In the genomic region with DNA sequence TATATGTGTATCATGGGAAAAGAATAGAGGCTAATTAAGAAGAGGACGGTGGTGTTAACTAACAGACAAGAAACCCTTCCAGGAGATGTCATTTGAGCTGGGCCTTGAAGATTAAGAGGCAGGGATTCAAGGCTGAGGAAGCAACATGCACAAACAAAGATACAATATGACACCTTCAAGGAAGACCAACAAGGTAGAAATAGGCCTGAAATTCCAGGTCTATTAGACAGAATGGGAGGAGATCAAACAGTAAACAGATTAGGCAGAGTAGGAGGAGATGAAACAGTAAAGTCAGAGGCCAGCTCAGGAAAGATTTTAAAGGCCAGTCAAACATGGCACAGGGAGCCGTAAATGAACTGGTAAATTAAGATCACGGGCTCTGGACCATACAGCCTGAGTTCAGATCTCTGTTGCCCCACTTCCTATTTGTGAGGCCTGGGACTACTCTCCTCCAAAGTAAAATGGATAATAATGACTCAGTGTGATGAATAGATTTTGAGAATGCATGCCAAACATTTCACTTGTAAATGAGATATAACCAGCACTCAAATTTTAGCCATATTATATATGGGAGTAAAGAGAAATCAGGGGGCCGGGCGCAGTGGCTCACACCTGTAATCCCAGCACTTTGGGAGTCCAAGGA, we compare ENCODE assay signal across 21 cellular contexts.
"Had no signal": no experiment of that assay in that cellular context is flagged by ENCODE, and none has a peak within 500 bp of the region (broad histone marks: within the 10 kb centered on the region; RNA-seq: fewer than 3 reads in every experiment).

No MANE protein-coding gene starts in this region.

- H3K9me3 ChIP-seq: MG63 had no signal

- ATAC-seq: activated CD4-positive, alpha-beta T cell treated with anti-CD3 and anti-CD28 coated beads for 36 hours; activated T-cell treated with anti-CD3 and anti-CD28 coated beads, Interleukin-2, amount 50 U/mL, for 72 hours had no signal

- H3K9ac ChIP-seq: KMS-11 had no signal

- DNase-seq: activated CD4-positive, alpha-beta memory T cell treated with anti-CD3 and anti-CD28 coated beads, Interleukin-2, amount 10 ng/mL, durations not matched to agents 7 days and 5 days; activated CD4-positive, alpha-beta T cell treated with anti-CD3 and anti-CD28 coated beads for 36 hours; activated CD4-positive, alpha-beta T cell treated with anti-CD3 and anti-CD28 coated beads, Interleukin-2, amount 50 U/mL, for 1 hour; activated CD8-positive, alpha-beta memory T cell treated with anti-CD3 and anti-CD28 coated beads, Interleukin-2, amount 50 U/mL, for 4 hours; activated gamma-delta T cell treated with Interleukin-2 at 50 U/mL for 16 hours; activated naive CD4-positive, alpha-beta T cell treated with anti-CD3 and anti-CD28 coated beads, Interleukin-2, amount 10 ng/mL, durations not matched to agents 7 days and 5 days; activated naive CD8-positive, alpha-beta T cell treated with anti-CD3 and anti-CD28 coated beads, Interleukin-2, amount 10 ng/mL, durations not matched to agents 7 days and 5 days; activated T-cell treated with anti-CD3 and anti-CD28 coated beads, Interleukin-2, amount 50 U/mL, for 72 hours; aorta; MG63; NCI-H1105; NCI-H1436 treated with DMSO at 0.1 percent for 48 hours; NCI-H187; NCI-H2081; NCI-H446; T-helper 1 cell; WERI-Rb-1 had no signal

- H3K27me3 ChIP-seq: MG63 had no signal

- H3K4me3 ChIP-seq: MG63, SK-N-MC had no signal

- H3K27ac Mint-ChIP-seq: activated CD4-positive, alpha-beta memory T cell treated with anti-CD3 and anti-CD28 coated beads, Interleukin-2, amount 10 ng/mL, durations not matched to agents 7 days and 5 days; activated CD4-positive, alpha-beta T cell treated with anti-CD3 and anti-CD28 coated beads for 36 hours; activated naive CD4-positive, alpha-beta T cell treated with anti-CD3 and anti-CD28 coated beads, Interleukin-2, amount 10 ng/mL, durations not matched to agents 7 days and 5 days; activated naive CD8-positive, alpha-beta T cell treated with anti-CD3 and anti-CD28 coated beads, Interleukin-2, amount 10 ng/mL, durations not matched to agents 7 days and 5 days; activated T-cell treated with anti-CD3 and anti-CD28 coated beads, Interleukin-2, amount 50 U/mL, for 72 hours; activated T-helper 2 cell treated with anti-CD3 and anti-CD28 coated beads, Interferon-gamma antibody, Interleukin-2, Interleukin-4, amounts not matched to agents 10 μg/mL and 5 μg/mL and 100 μg/mL, durations not matched to agents 14 hours and 24 hours and 36 hours had no signal

- H3K27ac ChIP-seq: KMS-11, SK-N-MC, WERI-Rb-1 had no signal

- H3K9me3 Mint-ChIP-seq: activated CD4-positive, alpha-beta memory T cell treated with anti-CD3 and anti-CD28 coated beads, Interleukin-2, amount 10 ng/mL, durations not matched to agents 7 days and 5 days; activated naive CD4-positive, alpha-beta T cell treated with anti-CD3 and anti-CD28 coated beads, Interleukin-2, amount 10 ng/mL, durations not matched to agents 7 days and 5 days; activated naive CD8-positive, alpha-beta T cell treated with anti-CD3 and anti-CD28 coated beads, Interleukin-2, amount 10 ng/mL, durations not matched to agents 7 days and 5 days; activated T-cell treated with anti-CD3 and anti-CD28 coated beads, Interleukin-2, amount 50 U/mL, for 72 hours; activated T-helper 2 cell treated with anti-CD3 and anti-CD28 coated beads, Interferon-gamma antibody, Interleukin-2, Interleukin-4, amounts not matched to agents 10 μg/mL and 5 μg/mL and 100 μg/mL, durations not matched to agents 14 hours and 24 hours and 36 hours; central memory CD8-positive, alpha-beta T cell had no signal

- H3K4me2 ChIP-seq: KMS-11 had no signal
